Comparison of ENCODE assay signal across 18 cellular contexts in genomic region chr22:44330188-44330726, GRCh38. TPM values are rescaled to one million over a fixed set of nuclear protein-coding genes. Genes with fewer than 3 reads are reported as not detected.
DNase-seq lines count a peak whose midpoint lies in the region; ATAC-seq and TF ChIP-seq lines count a peak whose summit lies in the region.
"Had no signal": no experiment of that assay in that cellular context is flagged by ENCODE, and none has a peak within 500 bp of the region (broad histone marks: within the 10 kb centered on the region; RNA-seq: fewer than 3 reads in every experiment).

No MANE protein-coding gene starts in this region.

- H3K9me3 ChIP-seq in BLaER1 (no peaks in the 10 kb centered on the region), HUES48 (ENCODE audit: control insufficient read depth, insufficient read depth, low read length) (no peaks in the 10 kb centered on the region), neuronal stem cell (replicated peaks in 1 of 2; ENCODE audit: control insufficient read depth in 2 of 2, insufficient read depth in 1 of 2, low read depth in 1 of 2, low read length in 2 of 2) (no peaks in the 10 kb centered on the region)
- H3K9me3 ChIP-seq: lower lobe of right lung, right lobe of liver had no signal

- H3K4me2 ChIP-seq in BLaER1 (peak overlapping the region; percentile 78; the same call in 1 of the 2 replicates), neuronal stem cell (ENCODE audit: insufficient read depth, low read length, poor library complexity, severe bottlenecking) (peak overlapping the region; percentile 97)

- H3K9me3 Mint-ChIP-seq in activated T-cell treated with anti-CD3 and anti-CD28 coated beads, Interleukin-2, amount 50 U/mL, for 4 hours: no peaks in the 10 kb centered on the region
- H3K9me3 Mint-ChIP-seq: naive thymus-derived CD8-positive, alpha-beta T cell; stimulated activated naive CD8-positive, alpha-beta T cell treated with anti-CD3 and anti-CD28 coated beads, Interleukin-15, amount 100 ng/mL, for 72 hours had no signal

- no peak overlapping the region for H3K14ac ChIP-seq in neuronal stem cell (ENCODE audit: low read length)

- H3K36me3 Mint-ChIP-seq in activated T-cell treated with anti-CD3 and anti-CD28 coated beads, Interleukin-2, amount 50 U/mL, for 4 hours (ENCODE audit: insufficient read depth): no peaks in the 10 kb centered on the region

- no peaks in the 10 kb centered on the region for H3K79me1 ChIP-seq in neuronal stem cell (ENCODE audit: low read depth, low read length)

- H2BK15ac ChIP-seq in neuronal stem cell (ENCODE audit: low read length): no peak overlapping the region

- H3K4ac ChIP-seq in neuronal stem cell (ENCODE audit: low read length): no peak overlapping the region

- intact Hi-C loops in dorsolateral prefrontal cortex (cut with DNase I): loop anchor here in 1 of 2 donors (10.0 kb wide), 1 partner anchor 295 kb away; no protein-coding TSS in a partner anchor

- H3K4me1 ChIP-seq in BLaER1 (peaks cover 47% of the 10 kb centered on the region), HUES48 (ENCODE audit: control insufficient read depth, insufficient read depth, low read length) (peaks cover 15% of the 10 kb centered on the region), neuronal stem cell (ENCODE audit: control insufficient read depth in 2 of 2, insufficient read depth in 1 of 2, low read depth in 1 of 2, low read length in 2 of 2) (peaks cover 30 to 38% of the 10 kb centered on the region in 2 donors)

- WGBS in neuronal stem cell (ENCODE audit: extremely low coverage in 2 of 2, insufficient read length in 2 of 2, insufficient replicate concordance in 1 of 2), 2 donors: no CpG with 5 or more reads among the region's 10 CpGs

- H4K91ac ChIP-seq in neuronal stem cell (ENCODE audit: low read depth, low read length, poor library complexity): no peak overlapping the region

- no peak overlapping the region for H2AFZ ChIP-seq in neuronal stem cell (ENCODE audit: low read length)

- TF ChIP-seq CTCF in dorsolateral prefrontal cortex (IDR thresholded peaks at IDR 0.05 in 54 of 56, conservative IDR thresholded peaks at IDR 0.05 in 2 of 56; ENCODE audit: low read depth in 1 of 56, partially characterized antibody in 56 of 56): no peak

- no peak overlapping the region for H2BK5ac ChIP-seq in neuronal stem cell (ENCODE audit: low read length)

- H3K4me3 Mint-ChIP-seq in activated T-cell treated with anti-CD3 and anti-CD28 coated beads, Interleukin-2, amount 50 U/mL, for 4 hours: no peak overlapping the region
- H3K4me3 Mint-ChIP-seq: stimulated activated naive CD8-positive, alpha-beta T cell treated with anti-CD3 and anti-CD28 coated beads, Interleukin-15, amount 100 ng/mL, for 72 hours had no signal

- H3K9ac ChIP-seq in BLaER1 (no peak overlapping the region), HUES48 (ENCODE audit: low read depth, low read length) (no peak overlapping the region), neuronal stem cell (ENCODE audit: low read depth, low read length, poor library complexity) (no peak overlapping the region)

- H3K36me3 ChIP-seq in BLaER1: no peaks in the 10 kb centered on the region
- no peaks in the 10 kb centered on the region for H3K36me3 ChIP-seq in HUES48 (ENCODE audit: control insufficient read depth, insufficient read depth, low read length)
- no peaks in the 10 kb centered on the region for H3K36me3 ChIP-seq in neuronal stem cell (replicated peaks in 1 of 2; ENCODE audit: control insufficient read depth in 2 of 2, insufficient read depth in 2 of 2, low read length in 2 of 2)
- H3K36me3 ChIP-seq: lower lobe of right lung, right lobe of liver had no signal

- DNase-seq in dorsolateral prefrontal cortex (no peak), neuronal stem cell (ENCODE audit: low spot score) (no peak), NCI-H2171 treated with DMSO at 0.1 percent for 48 hours (lab: John Stamatoyannopoulos, UW) (no peak), H4 (ENCODE audit: low spot score) (no peak)
- DNase-seq in activated T-cell treated with anti-CD3 and anti-CD28 coated beads, Interleukin-2, amount 50 U/mL, for 4 hours: no peak
- DNase-seq: activated naive CD4-positive, alpha-beta T cell; erythroblast; lower lobe of right lung; naive thymus-derived CD8-positive, alpha-beta T cell; NCI-H2029 treated with DMSO at 0.1 percent for 48 hours; NCI-H748 treated with DMSO at 0.1 percent for 48 hours; right lobe of liver had no signal

- no peak overlapping the region for H2BK120ac ChIP-seq in neuronal stem cell (ENCODE audit: low read depth, low read length)

- H3K4me3 ChIP-seq in BLaER1 (no peak overlapping the region), HUES48 (ENCODE audit: low read depth, low read length) (peak overlapping the region; percentile 64), dorsolateral prefrontal cortex (peak overlapping the region in 55 of 59 donors; percentile 14 to 68 (median 54)), neuronal stem cell (ENCODE audit: low read length in 2 of 2) (peak overlapping the region in 1 of 2 donors; percentile 49)
- H3K4me3 ChIP-seq: right lobe of liver had no signal

- no peak overlapping the region for H3K23ac ChIP-seq in neuronal stem cell (ENCODE audit: low read depth, low read length, poor library complexity)

- no peak overlapping the region for H2BK12ac ChIP-seq in neuronal stem cell (ENCODE audit: low read length)

- H3K18ac ChIP-seq in neuronal stem cell (ENCODE audit: low read length): no peak overlapping the region

- no peak overlapping the region for H4K8ac ChIP-seq in neuronal stem cell (ENCODE audit: low read depth, low read length)

- no peak overlapping the region for H3K27ac ChIP-seq in BLaER1
- no peak overlapping the region for H3K27ac ChIP-seq in HUES48 (ENCODE audit: low read depth, low read length)
- H3K27ac ChIP-seq in dorsolateral prefrontal cortex: peak overlapping the region in 16 of 59 donors; percentile 5 to 65 (median 36)
- no peak overlapping the region for H3K27ac ChIP-seq in neuronal stem cell (replicated peaks; ENCODE audit: low read length)
- H3K27ac ChIP-seq: lower lobe of right lung, right lobe of liver had no signal

- H3K4me1 Mint-ChIP-seq in activated T-cell treated with anti-CD3 and anti-CD28 coated beads, Interleukin-2, amount 50 U/mL, for 4 hours (ENCODE audit: low read depth): peaks cover 24% of the 10 kb centered on the region

- H2AK5ac ChIP-seq in neuronal stem cell (ENCODE audit: low read depth, low read length): no peak overlapping the region

- ATAC-seq in activated T-cell treated with anti-CD3 and anti-CD28 coated beads, Interleukin-2, amount 50 U/mL, for 4 hours: no peak
- ATAC-seq in activated CD4-positive, CD25-positive, alpha-beta regulatory T cell treated with anti-CD3 and anti-CD28 coated beads, Interleukin-2, amount 50 U/mL, for 24 hours: no peak
- ATAC-seq: naive thymus-derived CD8-positive, alpha-beta T cell; Panc1; right lobe of liver; SK-N-SH treated with all-trans-retinoic acid at 6 μM for 48 hours had no signal

- H4K20me1 ChIP-seq in BLaER1: peaks cover 51% of the 10 kb centered on the region

- peaks cover 90% of the 10 kb centered on the region for H3K27me3 ChIP-seq in BLaER1
- peaks cover 47% of the 10 kb centered on the region for H3K27me3 ChIP-seq in HUES48 (ENCODE audit: control insufficient read depth, insufficient read depth, low read length)
- peaks cover 0 to 45% (median 13%) of the 10 kb centered on the region in 45 donors for H3K27me3 ChIP-seq in dorsolateral prefrontal cortex
- H3K27me3 ChIP-seq in neuronal stem cell (ENCODE audit: control insufficient read depth in 3 of 3, insufficient read depth in 3 of 3, low read depth in 1 of 3, low read length in 3 of 3): peaks cover 3 to 41% (median 36%) of the 10 kb centered on the region in 3 experiments

- peaks cover 53% of the 10 kb centered on the region for H3K27me3 Mint-ChIP-seq in activated T-cell treated with anti-CD3 and anti-CD28 coated beads, Interleukin-2, amount 50 U/mL, for 4 hours (ENCODE audit: low read depth)

RNA-seq across cellular contexts. Expression of gene SHISAL1, which starts 17.5 kb away (rescaled TPM):
- total RNA-seq in dorsolateral prefrontal cortex: 10 to 100 TPM; 11.9 to 65.7 (median 41.1) TPM
- polyA plus RNA-seq in neuronal stem cell (2013, experiment 1 of 2): 3.6 TPM
- 3.6 TPM for polyA plus RNA-seq in neuronal stem cell (2013, experiment 2 of 2)
- total RNA-seq in H4 (2014; rRNA removed; shearing (Covaris generic)): 7.0 and 8.2 TPM in 2 replicates
- not detected for total RNA-seq in activated T-cell treated with anti-CD3 and anti-CD28 coated beads, Interleukin-2, amount 50 U/mL, for 4 hours
- total RNA-seq: naive thymus-derived CD8-positive, alpha-beta T cell had no signal
- polyA plus RNA-seq: naive thymus-derived CD8-positive, alpha-beta T cell had no signal
